In the genomic region with DNA sequence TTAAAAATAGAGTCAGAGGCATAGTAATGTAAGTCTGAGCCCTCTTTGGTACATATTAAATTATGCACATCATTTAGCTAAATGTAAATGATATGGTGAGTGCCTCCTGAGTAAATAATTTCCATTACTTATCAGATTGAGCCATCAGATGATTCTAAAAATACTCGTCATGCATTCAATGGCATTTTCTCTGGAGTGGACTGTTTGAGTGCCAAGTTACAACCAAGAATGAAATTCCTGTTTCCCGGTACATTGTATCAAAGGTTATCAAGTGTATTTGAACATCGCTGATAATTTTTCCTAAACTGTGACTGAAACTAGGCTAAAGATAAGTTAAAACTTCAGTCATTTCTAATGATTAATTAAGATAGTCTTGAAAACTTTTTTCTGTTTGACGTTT, we compare ENCODE assay signal across 15 cellular contexts.
DNase-seq lines count a peak whose midpoint lies in the region; ATAC-seq and TF ChIP-seq lines count a peak whose summit lies in the region.
"Had no signal": no experiment of that assay in that cellular context is flagged by ENCODE, and none has a peak within 500 bp of the region (broad histone marks: within the 10 kb centered on the region; RNA-seq: fewer than 3 reads in every experiment).

No MANE protein-coding gene starts in this region.

- no peaks in the 10 kb centered on the region for H4K20me1 ChIP-seq in SK-N-SH (ENCODE audit: insufficient read depth)

- H3K4me3 Mint-ChIP-seq in natural killer cell treated with Interleukin-12 subunit alpha and Interleukin-12 subunit beta and Interleukin-15 and Interleukin-18, amount 100 ng/mL, for 72 hours = no peak overlapping the region
- no peak overlapping the region for H3K4me3 Mint-ChIP-seq in stimulated activated naive B cell treated with anti-CD40 and anti-IgM and Interleukin-4, amounts not matched to agents 10 μg/mL and 1 μg/mL and 100 μg/mL, for 72 hours

- no peaks in the 10 kb centered on the region for H3K27me3 Mint-ChIP-seq in natural killer cell treated with Interleukin-12 subunit alpha and Interleukin-12 subunit beta and Interleukin-15 and Interleukin-18, amount 100 ng/mL, for 72 hours
- no peaks in the 10 kb centered on the region for H3K27me3 Mint-ChIP-seq in stimulated activated naive B cell treated with anti-CD40 and anti-IgM and Interleukin-4, amounts not matched to agents 10 μg/mL and 1 μg/mL and 100 μg/mL, for 72 hours

- POLR2A ChIA-PET in SK-N-SH (lab: Yijun Ruan, JAX) = no interaction called here

- whole genome bisulfite sequencing in SK-N-SH (ENCODE audit: low lambda C conversion rate) = 40% methylated on average over 4 of the region's 4 CpGs

- no peaks in the 10 kb centered on the region for H3K9me2 ChIP-seq in SK-N-SH

- H3K27me3 ChIP-seq in SK-N-SH (ENCODE audit: insufficient read depth) (no peaks in the 10 kb centered on the region), Peyer's patch (no peaks in the 10 kb centered on the region)
- H3K27me3 ChIP-seq: MG63 had no signal

- TF ChIP-seq POLR2A in Peyer's patch (IDR thresholded peaks at IDR 0.05) = no peak

- no peak for DNase-seq in SK-N-SH
- peak; percentile 55 for DNase-seq in choroid plexus epithelial cell (ENCODE audit: low read depth)
- DNase-seq in left colon = no peak
- peak; percentile 36 for DNase-seq in pulmonary artery endothelial cell (ENCODE audit: low read depth, low spot score)
- no peak for DNase-seq in natural killer cell treated with Interleukin-12 subunit alpha and Interleukin-12 subunit beta and Interleukin-15 and Interleukin-18, amount 100 ng/mL, for 72 hours (ENCODE audit: low spot score)
- DNase-seq in Peyer's patch = no peak
- DNase-seq in stimulated activated naive B cell treated with anti-CD40 and anti-IgM and Interleukin-4, amounts not matched to agents 10 μg/mL and 1 μg/mL and 100 μg/mL, for 72 hours = no peak
- DNase-seq: 8988T, C1 segment of cervical spinal cord, MG63, NCI-H1105, NCI-H187, NCI-H2171, NCI-H82 had no signal

- no peaks in the 10 kb centered on the region for H3K79me2 ChIP-seq in SK-N-SH (ENCODE audit: insufficient read depth)

- H3K4me1 ChIP-seq in SK-N-SH (ENCODE audit: control insufficient read depth in 1 of 2, insufficient read depth in 2 of 2, low read depth in 1 of 2, low read length in 1 of 2) = peaks cover 2 to 4% of the 10 kb centered on the region in 2 experiments; a peak in 2 of 4 replicates
- H3K4me1 ChIP-seq in Peyer's patch = peaks cover 0 to 9% (median 0%) of the 10 kb centered on the region in 4 donors

- H3K9me3 Mint-ChIP-seq in natural killer cell treated with Interleukin-12 subunit alpha and Interleukin-12 subunit beta and Interleukin-15 and Interleukin-18, amount 100 ng/mL, for 72 hours = no peaks in the 10 kb centered on the region
- no peaks in the 10 kb centered on the region for H3K9me3 Mint-ChIP-seq in stimulated activated naive B cell treated with anti-CD40 and anti-IgM and Interleukin-4, amounts not matched to agents 10 μg/mL and 1 μg/mL and 100 μg/mL, for 72 hours

- H3K27ac ChIP-seq in SK-N-SH (ENCODE audit: low read depth in 2 of 2, low read length in 1 of 2) (no peak overlapping the region), Peyer's patch (no peak overlapping the region)

- H3K9me3 ChIP-seq in SK-N-SH (no peaks in the 10 kb centered on the region), Peyer's patch (no peaks in the 10 kb centered on the region)
- H3K9me3 ChIP-seq: MG63 had no signal

- intact Hi-C loops in left colon (cut with DNase I, micrococcal nuclease) = no loop called here

- H3K36me3 Mint-ChIP-seq in natural killer cell treated with Interleukin-12 subunit alpha and Interleukin-12 subunit beta and Interleukin-15 and Interleukin-18, amount 100 ng/mL, for 72 hours = peaks cover 5% of the 10 kb centered on the region
- H3K36me3 Mint-ChIP-seq in stimulated activated naive B cell treated with anti-CD40 and anti-IgM and Interleukin-4, amounts not matched to agents 10 μg/mL and 1 μg/mL and 100 μg/mL, for 72 hours = peaks cover 7 to 9% of the 10 kb centered on the region in 2 donors

- CTCF ChIA-PET in SK-N-SH (lab: Yijun Ruan, JAX) = no interaction called here

- H3K27ac Mint-ChIP-seq in natural killer cell treated with Interleukin-12 subunit alpha and Interleukin-12 subunit beta and Interleukin-15 and Interleukin-18, amount 100 ng/mL, for 72 hours = no peak overlapping the region
- H3K27ac Mint-ChIP-seq in stimulated activated naive B cell treated with anti-CD40 and anti-IgM and Interleukin-4, amounts not matched to agents 10 μg/mL and 1 μg/mL and 100 μg/mL, for 72 hours = no peak overlapping the region

- H3F3A ChIP-seq in SK-N-SH (replicated peaks; ENCODE audit: insufficient read depth) = no peaks in the 10 kb centered on the region

- TF ChIP-seq EP300 in SK-N-SH (IDR thresholded peaks at IDR 0.05; ENCODE audit: borderline replicate concordance in 1 of 2, low read depth in 1 of 2, low read length in 1 of 2) = no peak

- H3K9ac ChIP-seq in SK-N-SH = no peak overlapping the region

- H3K4me1 Mint-ChIP-seq in natural killer cell treated with Interleukin-12 subunit alpha and Interleukin-12 subunit beta and Interleukin-15 and Interleukin-18, amount 100 ng/mL, for 72 hours (ENCODE audit: low read depth in 2 of 2) = peaks cover 17 to 28% of the 10 kb centered on the region in 2 donors
- H3K4me1 Mint-ChIP-seq in stimulated activated naive B cell treated with anti-CD40 and anti-IgM and Interleukin-4, amounts not matched to agents 10 μg/mL and 1 μg/mL and 100 μg/mL, for 72 hours = peaks cover 4 to 5% of the 10 kb centered on the region in 2 donors

- H2AFZ ChIP-seq in SK-N-SH (ENCODE audit: low read depth) = no peak overlapping the region

- no peak for TF ChIP-seq RAD21 in SK-N-SH (IDR thresholded peaks at IDR 0.05; ENCODE audit: low read length)

- no peak overlapping the region for H3K4me2 ChIP-seq in SK-N-SH

- H3K36me3 ChIP-seq in SK-N-SH (replicated peaks in 1 of 2; ENCODE audit: control insufficient read depth in 1 of 2, insufficient read depth in 2 of 2, low read length in 1 of 2) (no peaks in the 10 kb centered on the region), Peyer's patch (no peaks in the 10 kb centered on the region)
- H3K36me3 ChIP-seq: MG63 had no signal

- ATAC-seq in SK-N-SH treated with all-trans-retinoic acid at 6 μM for 48 hours = peak; percentile 44; the same call in 1 of the 3 replicates
- peak; percentile 32 for ATAC-seq in left colon
- no peak for ATAC-seq in natural killer cell treated with Interleukin-12 subunit alpha and Interleukin-12 subunit beta and Interleukin-15 and Interleukin-18, amount 100 ng/mL, for 72 hours
- no peak for ATAC-seq in stimulated activated naive B cell treated with anti-CD40 and anti-IgM and Interleukin-4, amounts not matched to agents 10 μg/mL and 1 μg/mL and 100 μg/mL, for 72 hours (replicated peaks)

- H3K4me3 ChIP-seq in SK-N-SH (ENCODE audit: low read depth in 2 of 2, low read length in 1 of 2) (no peak overlapping the region), choroid plexus epithelial cell (ENCODE audit: low read depth, low read length) (no peak overlapping the region), Peyer's patch (no peak overlapping the region)
- H3K4me3 ChIP-seq: MG63 had no signal

- TF ChIP-seq CTCF in SK-N-SH (IDR thresholded peaks at IDR 0.05) (no peak), choroid plexus epithelial cell (conservative IDR thresholded peaks at IDR 0.05; ENCODE audit: low read depth, low read length) (no peak), Peyer's patch (IDR thresholded peaks at IDR 0.05) (no peak)

TF ChIP-seq in SK-N-SH treated with all-trans-retinoic acid at 6 μM for 48 hours, 23 proteins besides CTCF, POLR2A, EP300 and RAD21:
- no peak for TF ChIP-seq BACH2 (CRISPR knock-in tag; IDR thresholded peaks at IDR 0.05; ENCODE audit: borderline replicate concordance)
- TF ChIP-seq ESRRG (CRISPR knock-in tag; IDR thresholded peaks at IDR 0.05) = no peak
- no peak for TF ChIP-seq CSDC2 (CRISPR knock-in tag; IDR thresholded peaks at IDR 0.05)
- TF ChIP-seq TOX (CRISPR knock-in tag; IDR thresholded peaks at IDR 0.05; ENCODE audit: borderline replicate concordance) = no peak
- peak; percentile 58; the same call in 1 of the 2 replicates for TF ChIP-seq ISL1 (CRISPR knock-in tag; IDR thresholded peaks at IDR 0.05)
- no peak for TF ChIP-seq ZC3H10 (CRISPR knock-in tag; IDR thresholded peaks at IDR 0.05)
TF ChIP-seq in SK-N-SH treated with all-trans-retinoic acid at 6 μM for 48 hours: peak in this region for 1.

TF ChIP-seq in SK-N-SH, 30 proteins besides CTCF, POLR2A, EP300 and RAD21 (continues in another document):
- TF ChIP-seq, protein P1, sequence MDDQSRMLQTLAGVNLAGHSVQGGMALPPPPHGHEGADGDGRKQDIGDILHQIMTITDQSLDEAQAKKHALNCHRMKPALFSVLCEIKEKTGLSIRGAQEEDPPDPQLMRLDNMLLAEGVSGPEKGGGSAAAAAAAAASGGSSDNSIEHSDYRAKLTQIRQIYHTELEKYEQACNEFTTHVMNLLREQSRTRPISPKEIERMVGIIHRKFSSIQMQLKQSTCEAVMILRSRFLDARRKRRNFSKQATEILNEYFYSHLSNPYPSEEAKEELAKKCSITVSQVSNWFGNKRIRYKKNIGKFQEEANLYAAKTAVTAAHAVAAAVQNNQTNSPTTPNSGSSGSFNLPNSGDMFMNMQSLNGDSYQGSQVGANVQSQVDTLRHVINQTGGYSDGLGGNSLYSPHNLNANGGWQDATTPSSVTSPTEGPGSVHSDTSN (IDR thresholded peaks at IDR 0.05) = no peak
- TF ChIP-seq FOXJ3 (CRISPR knock-in tag; IDR thresholded peaks at IDR 0.05) (no peak), EZH2phosphoT487 (IDR thresholded peaks at IDR 0.05; ENCODE audit: borderline replicate concordance, low read depth) (no peak), MEF2A (IDR thresholded peaks at IDR 0.05; ENCODE audit: borderline replicate concordance, low read depth) (no peak), GABPA (IDR thresholded peaks at IDR 0.05; ENCODE audit: low read depth) (no peak), YY1 (IDR thresholded peaks at IDR 0.05; ENCODE audit: low read depth) (no peak), MAX (IDR thresholded peaks at IDR 0.05; ENCODE audit: low read depth) (no peak), JUND (IDR thresholded peaks at IDR 0.05) (no peak), RFX5 (IDR thresholded peaks at IDR 0.05; ENCODE audit: low read length) (no peak), TEAD4 (IDR thresholded peaks at IDR 0.05; ENCODE audit: borderline replicate concordance, insufficient read depth) (no peak), TAF1 (IDR thresholded peaks at IDR 0.05; ENCODE audit: borderline replicate concordance, low read depth, low read length) (no peak), GATA2 (CRISPR knock-in tag; IDR thresholded peaks at IDR 0.05) (no peak), NFIC (IDR thresholded peaks at IDR 0.05; ENCODE audit: borderline replicate concordance) (no peak), FOXM1 (IDR thresholded peaks at IDR 0.05; ENCODE audit: low read depth) (no peak), NRF1 (IDR thresholded peaks at IDR 0.05; ENCODE audit: low read depth, low read length) (no peak), POLR2AphosphoS5 (IDR thresholded peaks at IDR 0.05; ENCODE audit: low read depth, low read length) (no peak), CHD2 (IDR thresholded peaks at IDR 0.05; ENCODE audit: low read length, partially characterized antibody) (no peak)

Comparison
In these comparisons a context has a peak if more than half of its experiments do, and no peak if none do; other contexts are left out.
1. ATAC-seq: peak in SK-N-SH treated with all-trans-retinoic acid at 6 μM for 48 hours (single experiment) and left colon (single experiment); none in natural killer cell treated with Interleukin-12 subunit alpha and Interleukin-12 subunit beta and Interleukin-15 and Interleukin-18, amount 100 ng/mL, for 72 hours (0 of 2) and stimulated activated naive B cell treated with anti-CD40 and anti-IgM and Interleukin-4, amounts not matched to agents 10 μg/mL and 1 μg/mL and 100 μg/mL, for 72 hours (0 of 2).
2. DNase-seq: peak in choroid plexus epithelial cell (single experiment) and pulmonary artery endothelial cell (single experiment); none in SK-N-SH (single experiment), left colon (0 of 2), natural killer cell treated with Interleukin-12 subunit alpha and Interleukin-12 subunit beta and Interleukin-15 and Interleukin-18, amount 100 ng/mL, for 72 hours (single experiment), Peyer's patch (0 of 3) and stimulated activated naive B cell treated with anti-CD40 and anti-IgM and Interleukin-4, amounts not matched to agents 10 μg/mL and 1 μg/mL and 100 μg/mL, for 72 hours (single experiment).